ENCODE assay signal across 8 cellular contexts in genomic region chr17:6831662-6832263, GRCh38. TPM values are rescaled to one million over a fixed set of nuclear protein-coding genes. Genes with fewer than 3 reads are reported as not detected.
DNase-seq lines count a peak whose midpoint lies in the region; ATAC-seq and TF ChIP-seq lines count a peak whose summit lies in the region.

TEKT1 (minus strand) TSS chr17:6831729; CDS start chr17:6830376, 1,353 bp downstream.

- no peaks in the 10 kb centered on the region for H3K36me3 Mint-ChIP-seq in activated CD8-positive, alpha-beta memory T cell treated with anti-CD3 and anti-CD28 coated beads, Interleukin-2, amount 10 ng/mL, durations not matched to agents 7 days and 5 days
- H3K36me3 Mint-ChIP-seq in endothelial cell (ENCODE audit: low read depth, unreplicated experiment), result no peaks in the 10 kb centered on the region

- peak; percentile 91 for ATAC-seq in activated CD8-positive, alpha-beta memory T cell treated with anti-CD3 and anti-CD28 coated beads, Interleukin-2, amount 10 ng/mL, durations not matched to agents 7 days and 5 days
- ATAC-seq in GM21367 (IDR thresholded peaks at IDR 0.05; ENCODE audit: unreplicated experiment) (no peak), HG03097 (IDR thresholded peaks at IDR 0.05; ENCODE audit: low FRiP score, unreplicated experiment) (no peak)

- peaks cover 5% of the 10 kb centered on the region for H3K4me1 Mint-ChIP-seq in activated CD8-positive, alpha-beta memory T cell treated with anti-CD3 and anti-CD28 coated beads, Interleukin-2, amount 10 ng/mL, durations not matched to agents 7 days and 5 days
- peaks cover 17% of the 10 kb centered on the region for H3K4me1 Mint-ChIP-seq in endothelial cell (ENCODE audit: unreplicated experiment)

- peak within 1 kb of the TSS; percentile 40 for H3K4me3 ChIP-seq in NB4 (ENCODE audit: low read depth, low read length)

- TF ChIP-seq POLR2A in NB4 (IDR thresholded peaks at IDR 0.05; ENCODE audit: extremely low read depth, insufficient read length), result no peak

- CTCF ChIA-PET in activated CD8-positive, alpha-beta memory T cell treated with anti-CD3 and anti-CD28 coated beads, Interleukin-2, amount 10 ng/mL, durations not matched to agents 7 days and 5 days (lab: Charles Lee), result interaction anchor here (1.4 to 3.4 kb wide), 2 partner anchors 8 to 11 kb away, joined by 3 to 18 read pairs; no protein-coding TSS in a partner anchor

- no peak for TF ChIP-seq CTCF in NB4 (IDR thresholded peaks at IDR 0.05; ENCODE audit: low read depth, low read length)
- no peak for TF ChIP-seq CTCF in endothelial cell (IDR thresholded peaks at IDR 0.05; ENCODE audit: unreplicated experiment)

- H3K9me3 Mint-ChIP-seq in activated CD8-positive, alpha-beta memory T cell treated with anti-CD3 and anti-CD28 coated beads, Interleukin-2, amount 10 ng/mL, durations not matched to agents 7 days and 5 days (ENCODE audit: low read depth), result no peaks in the 10 kb centered on the region
- H3K9me3 Mint-ChIP-seq in endothelial cell (ENCODE audit: unreplicated experiment), result no peaks in the 10 kb centered on the region

- no peak within 1 kb of the TSS for H3K27ac Mint-ChIP-seq in activated CD8-positive, alpha-beta memory T cell treated with anti-CD3 and anti-CD28 coated beads, Interleukin-2, amount 10 ng/mL, durations not matched to agents 7 days and 5 days
- peak within 1 kb of the TSS; percentile 97 for H3K27ac Mint-ChIP-seq in endothelial cell (ENCODE audit: unreplicated experiment)

- H3K4me3 Mint-ChIP-seq in activated CD8-positive, alpha-beta memory T cell treated with anti-CD3 and anti-CD28 coated beads, Interleukin-2, amount 10 ng/mL, durations not matched to agents 7 days and 5 days, result peak within 1 kb of the TSS; percentile 56
- peak within 1 kb of the TSS; percentile 91 for H3K4me3 Mint-ChIP-seq in endothelial cell (ENCODE audit: unreplicated experiment)

- H3K27me3 Mint-ChIP-seq in activated CD8-positive, alpha-beta memory T cell treated with anti-CD3 and anti-CD28 coated beads, Interleukin-2, amount 10 ng/mL, durations not matched to agents 7 days and 5 days, result peaks cover 68% of the 10 kb centered on the region
- peaks cover 8% of the 10 kb centered on the region for H3K27me3 Mint-ChIP-seq in endothelial cell (ENCODE audit: unreplicated experiment)

- DNase-seq in EH (ENCODE audit: low read depth) (peak; percentile 46), NB4 (ENCODE audit: low read depth) (peak; percentile 70), endothelial cell (ENCODE audit: low spot score) (peak; percentile 92), medulla oblongata (ENCODE audit: extremely low spot score) (peak; percentile 76)
- DNase-seq in activated CD8-positive, alpha-beta memory T cell treated with anti-CD3 and anti-CD28 coated beads, Interleukin-2, amount 10 ng/mL, durations not matched to agents 7 days and 5 days, result peak; percentile 82
- DNase-seq in stimulated activated CD4-positive, alpha-beta T cell treated with anti-CD3 and anti-CD28 coated beads, TNF-alpha, amount 100 ng/mL, for 48 hours (ENCODE audit: low read depth in 3 of 3), result peak; percentile 34 to 50 (median 34)

RNA-seq across cellular contexts. Expression of gene TEKT1, which starts in this region (rescaled TPM):
- total RNA-seq in activated CD8-positive, alpha-beta memory T cell treated with anti-CD3 and anti-CD28 coated beads, Interleukin-2, amount 10 ng/mL, durations not matched to agents 7 days and 5 days, result not detected
- 1.2 TPM for total RNA-seq in endothelial cell (ENCODE audit: unreplicated experiment)

Comparison
In these comparisons a context has a peak if more than half of its experiments do, and no peak if none do; other contexts are left out.
1. Peak in DNase-seq and ATAC-seq in activated CD8-positive, alpha-beta memory T cell treated with anti-CD3 and anti-CD28 coated beads, Interleukin-2, amount 10 ng/mL, durations not matched to agents 7 days and 5 days; RNA of the gene not detected or under 1 TPM.
2. DNase-seq: peak in every context shown above with its lines; median percentile 92 in endothelial cell; 82 in activated CD8-positive, alpha-beta memory T cell treated with anti-CD3 and anti-CD28 coated beads, Interleukin-2, amount 10 ng/mL, durations not matched to agents 7 days and 5 days; 76 in medulla oblongata; 70 in NB4; 46 in EH; 34 in stimulated activated CD4-positive, alpha-beta T cell treated with anti-CD3 and anti-CD28 coated beads, TNF-alpha, amount 100 ng/mL, for 48 hours.